ENCODE assay signal across 8 cellular contexts in the genomic region with DNA sequence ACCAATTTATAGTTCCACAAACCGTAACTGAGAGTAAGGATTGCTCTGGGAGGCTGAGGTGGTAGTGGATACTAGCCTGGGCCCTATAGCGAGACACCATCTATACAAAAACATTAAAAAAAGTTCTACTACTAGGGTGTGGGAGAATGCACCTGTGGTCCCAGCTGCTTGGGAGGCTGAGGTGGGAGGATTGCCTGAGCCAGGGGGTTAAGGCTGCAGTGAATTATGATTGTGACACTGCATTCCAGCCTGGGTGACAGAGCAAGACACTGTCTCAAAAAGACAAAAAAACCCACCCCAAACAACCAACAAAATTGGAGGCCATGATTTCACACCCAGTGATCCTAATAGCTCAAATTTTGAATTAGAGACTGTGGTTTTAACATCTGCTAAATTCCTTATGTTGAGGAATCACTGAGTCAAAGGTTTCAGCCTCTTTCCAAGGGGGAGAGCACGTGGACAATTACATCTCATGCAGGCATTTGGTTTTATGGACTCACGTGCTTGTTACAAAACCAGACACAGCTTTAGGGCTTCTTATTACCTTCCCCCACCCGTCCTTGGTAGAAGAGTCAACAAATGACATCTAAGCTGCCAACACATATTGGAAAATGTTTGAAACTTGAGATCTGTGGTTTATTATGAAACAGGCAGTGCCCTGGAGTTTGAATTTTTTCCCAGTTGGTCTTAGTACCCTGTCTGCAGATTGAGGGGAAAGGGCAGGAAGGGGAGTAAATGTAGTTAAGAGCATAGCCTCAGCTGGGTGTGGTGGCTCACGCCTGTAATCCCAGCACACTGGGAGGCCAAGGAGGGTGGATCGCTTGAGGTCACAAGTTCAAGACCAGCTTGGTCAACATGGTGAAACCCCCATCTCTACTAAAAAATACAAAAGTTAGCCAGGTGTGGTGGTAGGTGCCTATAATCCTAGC. TPM values are rescaled to one million over a fixed set of nuclear protein-coding genes. Genes with fewer than 3 reads are reported as not detected.
A peak's percentile ranks its signal among the peaks of the same experiment; 100 is the strongest.
DNase-seq lines count a peak whose midpoint lies in the region; ATAC-seq and TF ChIP-seq lines count a peak whose summit lies in the region.

No MANE protein-coding gene starts in this region.

- H3K4me1 ChIP-seq in right lobe of liver (peaks cover 0 to 14% (median 7%) of the 10 kb centered on the region in 4 donors), ascending aorta (no peaks in the 10 kb centered on the region)

- DNase-seq in AG20443 (ENCODE audit: low spot score) (peak; percentile 84), LHCN-M2 (ENCODE audit: low read depth) (peak; percentile 98), amniotic epithelial cell (ENCODE audit: low read depth) (peak; percentile 99), right lobe of liver (peak in 1 of 3 donors; percentile 81), left ventricle myocardium superior (no peak), ascending aorta (ENCODE audit: low spot score in 2 of 2) (no peak), RPMI8226 (no peak), caudate nucleus (lab: John Stamatoyannopoulos, UW) (no peak)

- H3K4me3 ChIP-seq in right lobe of liver (no peak overlapping the region), ascending aorta (no peak overlapping the region)

- H3K9me3 ChIP-seq in right lobe of liver (no peaks in the 10 kb centered on the region), ascending aorta (no peaks in the 10 kb centered on the region)

- TF ChIP-seq CTCF in right lobe of liver (IDR thresholded peaks at IDR 0.05) = no peak
- no peak for TF ChIP-seq CTCF in ascending aorta (IDR thresholded peaks at IDR 0.05)

- H3K36me3 ChIP-seq in right lobe of liver (peaks cover 0 to 5% (median 2%) of the 10 kb centered on the region in 4 donors), ascending aorta (peaks cover 8 to 24% of the 10 kb centered on the region in 2 donors)

- 55% methylated on average over 5 of the region's 7 CpGs for WGBS in right lobe of liver (ENCODE audit: insufficient coverage, low coverage, low lambda C conversion rate, missing lambda C conversion rate)

- H3K27ac ChIP-seq in right lobe of liver = peak overlapping the region; percentile 12 to 70 (median 64)
- no peak overlapping the region for H3K27ac ChIP-seq in ascending aorta
- H3K27ac ChIP-seq in caudate nucleus (ENCODE audit: low read depth, low read length) = no peak overlapping the region

- peak; percentile 79 to 90 (median 85) for ATAC-seq in right lobe of liver
- ATAC-seq in left ventricle myocardium superior = no peak

- no peak for TF ChIP-seq POLR2A in right lobe of liver (IDR thresholded peaks at IDR 0.05)

- H3K27me3 ChIP-seq in right lobe of liver = no peaks in the 10 kb centered on the region
- no peaks in the 10 kb centered on the region for H3K27me3 ChIP-seq in ascending aorta

- intact Hi-C loops in right lobe of liver (cut with DNase I) (no loop called here), left ventricle myocardium superior (cut with micrococcal nuclease) (no loop called here), ascending aorta (cut with DNase I) (no loop called here)

RNA-seq across cellular contexts. Expression of gene CYP2A6, which starts 18.5 kb away (rescaled TPM):
- total RNA-seq in LHCN-M2 (2014; rRNA removed) = not detected in 2 replicates
- polyA plus RNA-seq in LHCN-M2 (2012) = not detected
- 1,000 to 10,000 TPM in 3 of 6 experiments, 100 to 1,000 TPM in 1, 10 to 100 TPM in 2; 73.6 to 3,618 (median 1,239) TPM for total RNA-seq in right lobe of liver
- not detected for total RNA-seq in left ventricle myocardium superior
- not detected for total RNA-seq in ascending aorta

RNA-seq across cellular contexts. Expression of gene EGLN2, which starts 32.8 kb away (rescaled TPM):
- total RNA-seq in LHCN-M2 (2014; rRNA removed) (99.8 and 101 TPM in 2 replicates), right lobe of liver (10 to 100 TPM; 34.5 to 47.0 (median 37.4) TPM), left ventricle myocardium superior (65.5 TPM), ascending aorta (149 TPM)
- 80.6 TPM for polyA plus RNA-seq in LHCN-M2 (2012)

RNA-seq across cellular contexts. Expression of gene CYP2A7, which starts 50.3 kb away (rescaled TPM):
- not detected in 2 replicates for total RNA-seq in LHCN-M2 (2014; rRNA removed)
- not detected for polyA plus RNA-seq in LHCN-M2 (2012)
- 1,000 to 10,000 TPM in 1 of 6 experiments, 100 to 1,000 TPM in 2, 10 to 100 TPM in 1, 1 to 10 TPM in 2; 2.5 to 2,068 (median 134) TPM for total RNA-seq in right lobe of liver
- not detected for total RNA-seq in left ventricle myocardium superior
- total RNA-seq in ascending aorta = not detected

RNA-seq across cellular contexts. Expression of gene RAB4B, which starts 53.7 kb away (rescaled TPM):
- total RNA-seq in LHCN-M2 (2014; rRNA removed) (19.7 and 28.6 TPM in 2 replicates), right lobe of liver (10 to 100 TPM in 3 of 6 experiments, 1 to 10 TPM in 3; 6.4 to 17.2 (median 10.2) TPM), left ventricle myocardium superior (10.1 TPM), ascending aorta (56.8 TPM)
- 30.3 TPM for polyA plus RNA-seq in LHCN-M2 (2012)

RNA-seq across cellular contexts. Expression of gene MIA, which starts 56.4 kb away (rescaled TPM):
- total RNA-seq in LHCN-M2 (2014; rRNA removed) (not detected in 2 replicates), right lobe of liver (1 to 10 TPM in 2 of 6 experiments, under 1 TPM in 1, not detected in 3; 0.86 to 1.9 (median 1.1) TPM), left ventricle myocardium superior (1.1 TPM), ascending aorta (not detected)
- polyA plus RNA-seq in LHCN-M2 (2012) = not detected

Comparison
In these comparisons a context has a peak if more than half of its experiments do, and no peak if none do; other contexts are left out.
1. DNase-seq: peak in AG20443 (single experiment), LHCN-M2 (single experiment) and amniotic epithelial cell (single experiment); none in left ventricle myocardium superior (single experiment), ascending aorta (0 of 2), RPMI8226 (single experiment) and caudate nucleus (0 of 61).
2. H3K27ac ChIP-seq: peak in right lobe of liver (3 of 3); none in ascending aorta (0 of 2) and caudate nucleus (single experiment).
3. RNA of gene CYP2A6, which starts 18.5 kb away (total RNA-seq): 73.6 to 3,618 TPM in right lobe of liver; not detected in LHCN-M2, not detected in left ventricle myocardium superior (single experiment) and not detected in ascending aorta (single experiment); every median in the first group is over 10 times any median in the second.